In genomic region chr2:63735263-63735662, GRCh38 we compare ENCODE assay signal across 17 cellular contexts.
A peak's percentile ranks its signal among the peaks of the same experiment; 100 is the strongest.
DNase-seq lines count a peak whose midpoint lies in the region; ATAC-seq and TF ChIP-seq lines count a peak whose summit lies in the region.
"Had no signal": no experiment of that assay in that cellular context is flagged by ENCODE, and none has a peak within 500 bp of the region (broad histone marks: within the 10 kb centered on the region; RNA-seq: fewer than 3 reads in every experiment).

No MANE protein-coding gene starts in this region.

- no peak overlapping the region for H3K18ac ChIP-seq in trophoblast cell (ENCODE audit: low read length)

- no peak overlapping the region for H3K4me3 Mint-ChIP-seq in Calu3 (ENCODE audit: low read depth, unreplicated experiment)
- H3K4me3 Mint-ChIP-seq: activated naive CD4-positive, alpha-beta T cell treated with anti-CD3 and anti-CD28 coated beads, Interleukin-2, amount 50 U/mL, for 24 hours; IgD-negative memory B cell had no signal

- H2AK5ac ChIP-seq in trophoblast cell (ENCODE audit: low read length) = no peak overlapping the region

- H3K27me3 ChIP-seq in trophoblast cell (ENCODE audit: insufficient read depth, low read length) (no peaks in the 10 kb centered on the region), left lung (no peaks in the 10 kb centered on the region)
- H3K27me3 ChIP-seq: BLaER1, spleen had no signal

- H3K27ac Mint-ChIP-seq in Calu3 (ENCODE audit: unreplicated experiment) = peak overlapping the region; percentile 90
- H3K27ac Mint-ChIP-seq: activated naive CD4-positive, alpha-beta T cell treated with anti-CD3 and anti-CD28 coated beads, Interleukin-2, amount 50 U/mL, for 24 hours; IgD-negative memory B cell had no signal

- ATAC-seq in left lung (no peak), GM19397 (IDR thresholded peaks at IDR 0.05; ENCODE audit: unreplicated experiment) (no peak), HG02938 (IDR thresholded peaks at IDR 0.05; ENCODE audit: unreplicated experiment) (no peak)

- no peak overlapping the region for H2AFZ ChIP-seq in trophoblast cell (ENCODE audit: insufficient read depth, low read length, poor library complexity)

- no peak overlapping the region for H2BK12ac ChIP-seq in trophoblast cell (ENCODE audit: low read length)

- H3K4me1 ChIP-seq in trophoblast cell (ENCODE audit: control insufficient read depth in 1 of 2, insufficient read depth in 2 of 2, low read length in 2 of 2) (peaks cover 3 to 4% of the 10 kb centered on the region in 2 experiments), left lung (no peaks in the 10 kb centered on the region)
- H3K4me1 ChIP-seq: BLaER1, spleen had no signal

- H3K4ac ChIP-seq in trophoblast cell (ENCODE audit: low read depth, low read length) = no peak overlapping the region

- no peak overlapping the region for H3K4me3 ChIP-seq in SK-N-MC
- H3K4me3 ChIP-seq in fibroblast of mammary gland (ENCODE audit: control insufficient read depth, low read depth, low read length) = no peak overlapping the region
- no peak overlapping the region for H3K4me3 ChIP-seq in trophoblast cell (ENCODE audit: low read depth, low read length)
- no peak overlapping the region for H3K4me3 ChIP-seq in left lung
- H3K4me3 ChIP-seq: BLaER1, PC-9, spleen had no signal

- peak overlapping the region; percentile 37 for H2BK120ac ChIP-seq in trophoblast cell (ENCODE audit: insufficient read depth, low read length, poor library complexity)

- no peak overlapping the region for H3K4me2 ChIP-seq in trophoblast cell (ENCODE audit: low read length)
- H3K4me2 ChIP-seq: BLaER1, PC-9 had no signal

- intact Hi-C loops in Calu3 (cut with micrococcal nuclease; ENCODE audit: unreplicated experiment) = no loop called here
- intact Hi-C loops in left lung (cut with DNase I) = no loop called here

- no TSS peak for BruUV-seq in Calu3 (replicated peaks; lab: Mats Ljungman, UMichigan)

- no peak overlapping the region for H4K8ac ChIP-seq in trophoblast cell (ENCODE audit: low read depth, low read length)

- DNase-seq in Calu3 (no peak), SK-N-MC (ENCODE audit: low read depth, low spot score) (no peak), fibroblast of mammary gland (ENCODE audit: low read depth) (peak; percentile 76), trophoblast cell (no peak), left lung (no peak)
- no peak for DNase-seq in NK-92 treated with Interleukin-12 subunit alpha and Interleukin-12 subunit beta, amount 100 ng/mL, for 24 hours (lab: John Stamatoyannopoulos, UW)
- DNase-seq: cerebellar nuclear complex, erythroblast, NCI-H146, PC-9, spleen, SW 1271 had no signal

- H3K23ac ChIP-seq in trophoblast cell (ENCODE audit: low read length) = no peak overlapping the region

- no peak overlapping the region for H2BK5ac ChIP-seq in trophoblast cell (ENCODE audit: low read depth, low read length, poor library complexity)

- WGBS in trophoblast cell (ENCODE audit: extremely low coverage, insufficient coverage, insufficient read length) = no CpG with 5 or more reads among the region's 4 CpGs

- peaks cover 17% of the 10 kb centered on the region for H3K4me1 Mint-ChIP-seq in Calu3 (ENCODE audit: low read depth, unreplicated experiment)
- H3K4me1 Mint-ChIP-seq: IgD-negative memory B cell had no signal

- no peak overlapping the region for H3K14ac ChIP-seq in trophoblast cell (ENCODE audit: low read length)

- no peaks in the 10 kb centered on the region for H3K27me3 Mint-ChIP-seq in Calu3 (ENCODE audit: unreplicated experiment)

- peaks cover 2% of the 10 kb centered on the region for H3K79me2 ChIP-seq in trophoblast cell (ENCODE audit: control insufficient read depth, insufficient read depth, low read length, poor library complexity)

- H3K9me3 ChIP-seq in SK-N-MC (ENCODE audit: low read depth, low read length) = no peaks in the 10 kb centered on the region
- no peaks in the 10 kb centered on the region for H3K9me3 ChIP-seq in trophoblast cell (ENCODE audit: insufficient read depth, low read depth, low read length)
- no peaks in the 10 kb centered on the region for H3K9me3 ChIP-seq in left lung
- H3K9me3 ChIP-seq: BLaER1 had no signal

- peaks cover 2% of the 10 kb centered on the region for H3K79me1 ChIP-seq in trophoblast cell (ENCODE audit: low read length)

- peak overlapping the region; percentile 84; the same call in 1 of the 2 replicates for H3K27ac ChIP-seq in SK-N-MC
- H3K27ac ChIP-seq in trophoblast cell (ENCODE audit: low read depth, low read length) = no peak overlapping the region
- H3K27ac ChIP-seq in left lung = no peak overlapping the region
- H3K27ac ChIP-seq: BLaER1, spleen had no signal

- H3K36me3 Mint-ChIP-seq in Calu3 (ENCODE audit: insufficient read depth, unreplicated experiment) = peaks cover 5% of the 10 kb centered on the region
- H3K36me3 Mint-ChIP-seq: activated naive CD4-positive, alpha-beta T cell treated with anti-CD3 and anti-CD28 coated beads, Interleukin-2, amount 50 U/mL, for 24 hours had no signal

- H3K36me3 ChIP-seq in SK-N-MC (ENCODE audit: insufficient read depth, low read length) (no peaks in the 10 kb centered on the region), trophoblast cell (ENCODE audit: control insufficient read depth in 1 of 2, insufficient read depth in 2 of 2, low read length in 2 of 2) (no peaks in the 10 kb centered on the region), left lung (no peaks in the 10 kb centered on the region)
- H3K36me3 ChIP-seq: BLaER1, spleen had no signal

- H3K9me3 Mint-ChIP-seq in Calu3 (ENCODE audit: low read depth, unreplicated experiment) = peaks cover 2% of the 10 kb centered on the region
- H3K9me3 Mint-ChIP-seq: activated naive CD4-positive, alpha-beta T cell treated with anti-CD3 and anti-CD28 coated beads, Interleukin-2, amount 50 U/mL, for 24 hours had no signal

- H4K91ac ChIP-seq in trophoblast cell (ENCODE audit: low read depth, low read length) = no peak overlapping the region

- no peak for TF ChIP-seq CTCF in Calu3 (IDR thresholded peaks at IDR 0.05; ENCODE audit: unreplicated experiment)
- no peak for TF ChIP-seq CTCF in fibroblast of mammary gland (conservative IDR thresholded peaks at IDR 0.05; ENCODE audit: control insufficient read depth, insufficient read depth, low read depth, low read length)
- no peak for TF ChIP-seq CTCF in left lung (IDR thresholded peaks at IDR 0.05)

- no peak overlapping the region for H4K12ac ChIP-seq in trophoblast cell (ENCODE audit: low read depth, low read length)

- CTCF ChIA-PET in Calu3 (lab: Charles Lee) = interaction anchor here (1.0 kb wide), 1 partner anchor 126 kb away, joined by 3 read pairs; no protein-coding TSS in a partner anchor

- H3K9ac ChIP-seq in SK-N-MC (ENCODE audit: insufficient read length) (no peak overlapping the region), trophoblast cell (ENCODE audit: low read length) (no peak overlapping the region)
- H3K9ac ChIP-seq: BLaER1 had no signal
